In the genomic region with DNA sequence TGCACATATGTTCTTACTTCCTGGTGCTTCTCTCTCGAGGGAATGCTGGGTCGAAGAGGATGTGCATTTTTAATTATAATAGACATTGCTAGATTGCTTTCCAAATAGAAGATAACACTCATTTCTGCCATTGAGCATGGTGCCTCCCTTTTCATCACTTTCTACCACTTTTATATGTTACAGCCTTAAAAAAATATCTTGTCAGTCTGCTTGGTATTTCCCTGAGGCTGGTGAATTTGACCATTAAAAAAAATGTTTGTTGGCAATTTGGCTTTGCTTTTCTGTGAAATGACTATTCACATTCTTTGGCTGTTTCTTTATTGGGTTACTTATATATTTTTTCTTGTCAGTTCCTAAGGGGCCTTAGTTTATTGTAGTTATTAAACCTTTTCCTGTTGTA, we compare ENCODE assay signal across 15 cellular contexts. TPM values are rescaled to one million over a fixed set of nuclear protein-coding genes. Genes with fewer than 3 reads are reported as not detected.
A peak's percentile ranks its signal among the peaks of the same experiment; 100 is the strongest.
DNase-seq lines count a peak whose midpoint lies in the region; ATAC-seq and TF ChIP-seq lines count a peak whose summit lies in the region.
"Had no signal": no experiment of that assay in that cellular context is flagged by ENCODE, and none has a peak within 500 bp of the region (broad histone marks: within the 10 kb centered on the region; RNA-seq: fewer than 3 reads in every experiment).

No MANE protein-coding gene starts in this region.

- no peak overlapping the region for H3K4me2 ChIP-seq in HCT116 (ENCODE audit: low read length)
- peak overlapping the region; percentile 30 for H3K4me2 ChIP-seq in osteoblast (ENCODE audit: insufficient read depth, low read length)

- WGBS in adrenal gland, 4 donors, result 60 to 69% (median 63%) methylated on average over 2 of the region's 2 CpGs

- TF ChIP-seq RAD21 in HCT116 (IDR thresholded peaks at IDR 0.05; ENCODE audit: low read depth), result no peak

- H3K79me2 ChIP-seq in ACC112 (ENCODE audit: control insufficient read depth, insufficient read depth, low read length, unreplicated experiment), result peaks cover 7% of the 10 kb centered on the region
- peaks cover 80% of the 10 kb centered on the region for H3K79me2 ChIP-seq in HCT116 (ENCODE audit: insufficient read depth, low read length)
- H3K79me2 ChIP-seq in osteoblast (ENCODE audit: insufficient read depth, low read length), result peaks cover 21% of the 10 kb centered on the region

- H2AFZ ChIP-seq in ACC112 (ENCODE audit: low read length, unreplicated experiment) (no peak overlapping the region), HCT116 (ENCODE audit: low read depth, low read length, poor library complexity, severe bottlenecking) (no peak overlapping the region), osteoblast (ENCODE audit: low read length) (no peak overlapping the region)

- intact Hi-C loops in HCT116 (cut with micrococcal nuclease) (no loop called here), adrenal gland (cut with DNase I) (loop anchor here in 1 of 2 donors (10.0 kb wide), 1 partner anchor 143 kb away; the partner anchor contains the start of genes FLOT1 and IER3)

- TF ChIP-seq CTCF in HCT116 (IDR thresholded peaks at IDR 0.05 in 2 of 3, conservative IDR thresholded peaks at IDR 0.05 in 1 of 3; ENCODE audit: borderline replicate concordance in 1 of 3, insufficient read depth in 1 of 3, low read depth in 2 of 3, low read length in 2 of 3) (no peak), osteoblast (IDR thresholded peaks at IDR 0.05; ENCODE audit: extremely low read depth, low read depth, low read length) (no peak), adrenal gland (IDR thresholded peaks at IDR 0.05) (no peak), WERI-Rb-1 (IDR thresholded peaks at IDR 0.05; ENCODE audit: low read depth, low read length) (no peak)

- no peak for TF ChIP-seq POLR2A in HCT116 (IDR thresholded peaks at IDR 0.05; ENCODE audit: borderline replicate concordance, extremely low read depth, insufficient read depth, insufficient read length)
- TF ChIP-seq POLR2A in adrenal gland (IDR thresholded peaks at IDR 0.05), result no peak

- H3K27me3 ChIP-seq in ACC112 (ENCODE audit: insufficient read depth, low read length) (no peaks in the 10 kb centered on the region), HCT116 (ENCODE audit: insufficient read depth, low read length) (no peaks in the 10 kb centered on the region), osteoblast (ENCODE audit: insufficient read depth, low read length) (no peaks in the 10 kb centered on the region), adrenal gland (no peaks in the 10 kb centered on the region), WERI-Rb-1 (ENCODE audit: insufficient read depth, low read depth, severe bottlenecking) (no peaks in the 10 kb centered on the region)
- H3K27me3 ChIP-seq: uterus had no signal

- H4K20me1 ChIP-seq in HCT116 (ENCODE audit: insufficient read depth), result no peaks in the 10 kb centered on the region
- peaks cover 7% of the 10 kb centered on the region for H4K20me1 ChIP-seq in osteoblast (ENCODE audit: insufficient read depth, low read length)

- peak overlapping the region; percentile 52 for H3K27ac ChIP-seq in ACC112 (ENCODE audit: low read depth, low read length)
- H3K27ac ChIP-seq in HCT116 (ENCODE audit: low read depth, low read length), result no peak overlapping the region
- peak overlapping the region; percentile 95 for H3K27ac ChIP-seq in cingulate gyrus (ENCODE audit: low read depth, low read length)
- H3K27ac ChIP-seq in osteoblast (ENCODE audit: low read depth, low read length), result peak overlapping the region; percentile 60
- H3K27ac ChIP-seq in adrenal gland, result no peak overlapping the region
- no peak overlapping the region for H3K27ac ChIP-seq in WERI-Rb-1

- CTCF ChIA-PET in HCT116 (lab: Charles Lee), result no interaction called here

- H3K36me3 ChIP-seq in ACC112 (ENCODE audit: insufficient read depth, low read length) (no peaks in the 10 kb centered on the region), HCT116 (ENCODE audit: control insufficient read depth in 1 of 2, insufficient read depth in 2 of 2, low read length in 2 of 2) (peaks cover 31 to 40% of the 10 kb centered on the region in 2 experiments), osteoblast (ENCODE audit: insufficient read depth, low read length) (no peaks in the 10 kb centered on the region), adrenal gland (replicated peaks in 1 of 2) (peaks cover 0 to 24% of the 10 kb centered on the region in 2 donors), WERI-Rb-1 (peaks cover 48% of the 10 kb centered on the region)
- H3K36me3 ChIP-seq: uterus had no signal

- DNase-seq in HCT116 (ENCODE audit: low read depth, low spot score), result no peak
- DNase-seq in osteoblast (ENCODE audit: insufficient read length, low spot score, missing footprints), result peak; percentile 90
- DNase-seq in DMS 273 treated with DMSO at 0.1 percent for 48 hours (lab: John Stamatoyannopoulos, UW), result no peak
- DNase-seq in adrenal gland, result no peak
- no peak for DNase-seq in WERI-Rb-1
- DNase-seq: activated CD4-positive, CD25-positive, alpha-beta regulatory T cell; NCI-H1048; stimulated activated CD4-positive, alpha-beta T cell treated with anti-CD3 and anti-CD28 coated beads, Interleukin-2, amount 100 ng/mL, for 48 hours; uterus had no signal

- 0 out of 2 replicates have a peak overlapping the region, but pooled peaks have one; percentile 0 for H3K9ac ChIP-seq in HCT116 (ENCODE audit: low read length)

- no peak overlapping the region for H3K4me3 ChIP-seq in ACC112 (ENCODE audit: low read depth, low read length)
- no peak overlapping the region for H3K4me3 ChIP-seq in HCT116 (replicated peaks in 1 of 2; ENCODE audit: low read depth in 1 of 2, low read length in 2 of 2)
- no peak overlapping the region for H3K4me3 ChIP-seq in osteoblast (ENCODE audit: insufficient read depth, low read length)
- H3K4me3 ChIP-seq in adrenal gland, result no peak overlapping the region
- no peak overlapping the region for H3K4me3 ChIP-seq in WERI-Rb-1 (ENCODE audit: low read depth, low read length)
- H3K4me3 ChIP-seq: uterus had no signal

- peaks cover 34% of the 10 kb centered on the region for H3K4me1 ChIP-seq in ACC112 (ENCODE audit: control insufficient read depth, insufficient read depth, low read length, unreplicated experiment)
- peaks cover 31 to 48% of the 10 kb centered on the region in 2 experiments for H3K4me1 ChIP-seq in HCT116 (ENCODE audit: control insufficient read depth in 1 of 2, insufficient read depth in 2 of 2, low read length in 2 of 2)
- H3K4me1 ChIP-seq in osteoblast (ENCODE audit: insufficient read depth, low read length), result peaks cover 40% of the 10 kb centered on the region
- peaks cover 24 to 37% of the 10 kb centered on the region in 2 donors for H3K4me1 ChIP-seq in adrenal gland (replicated peaks in 1 of 2)

- POLR2A ChIA-PET in HCT116 (lab: Charles Lee), result no interaction called here

- H3K9me3 ChIP-seq in HCT116 (ENCODE audit: control insufficient read depth in 1 of 2, insufficient read depth in 1 of 2, low read depth in 1 of 2, low read length in 2 of 2) (no peaks in the 10 kb centered on the region), osteoblast (ENCODE audit: low read depth, low read length) (no peaks in the 10 kb centered on the region), adrenal gland (replicated peaks in 1 of 3) (no peaks in the 10 kb centered on the region), WERI-Rb-1 (ENCODE audit: severe bottlenecking) (no peaks in the 10 kb centered on the region)
- H3K9me3 ChIP-seq: uterus had no signal

- no TSS peak for BruUV-seq in HCT116 (replicated peaks; lab: Mats Ljungman, UMichigan)

- RAD21 ChIA-PET in HCT116 (lab: Charles Lee; ENCODE audit: low non-redundant PET in 1 of 2, low total read pairs in 2 of 2, uncharacterized antibody in 2 of 2, unreplicated experiment in 2 of 2), result no interaction called here

- no peaks in the 10 kb centered on the region for H3K9me2 ChIP-seq in HCT116 (ENCODE audit: insufficient read depth)

- no peak for ATAC-seq in HCT116
- no peak for ATAC-seq in HG03378 (IDR thresholded peaks at IDR 0.05; ENCODE audit: unreplicated experiment)

RNA-seq across cellular contexts. Expression of gene DDR1, which starts 3.6 kb away (rescaled TPM):
- total RNA-seq in HCT116 (2021; ENCODE audit: unreplicated experiment), result 211 TPM
- 138 and 167 TPM in 2 replicates for polyA plus RNA-seq in HCT116 (2012)
- 13.0 and 22.4 TPM in 2 replicates for total RNA-seq in osteoblast
- 100 to 1,000 TPM in 4 of 8 donors, 10 to 100 TPM in 4; 38.5 to 239 (median 105) TPM for total RNA-seq in adrenal gland
- polyA plus RNA-seq in adrenal gland, result 10 to 100 TPM; 18.0 to 53.3 (median 50.5) TPM

RNA-seq across cellular contexts. Expression of gene GTF2H4, which starts 20.1 kb away (rescaled TPM):
- 59.7 TPM for total RNA-seq in HCT116 (2021; ENCODE audit: unreplicated experiment)
- polyA plus RNA-seq in HCT116 (2012), result 27.3 and 35.0 TPM in 2 replicates
- 8.8 and 10.9 TPM in 2 replicates for total RNA-seq in osteoblast
- 10 to 100 TPM in 6 of 8 donors, 1 to 10 TPM in 2; 3.7 to 48.6 (median 21.8) TPM for total RNA-seq in adrenal gland
- 10 to 100 TPM; 30.8 to 71.9 (median 57.8) TPM for polyA plus RNA-seq in adrenal gland

RNA-seq across cellular contexts. Expression of gene VARS2, which starts 26.1 kb away (rescaled TPM):
- total RNA-seq in HCT116 (2021; ENCODE audit: unreplicated experiment) (39.8 TPM), osteoblast (14.5 and 15.6 TPM in 2 replicates), adrenal gland (10 to 100 TPM; 17.1 to 51.6 (median 31.7) TPM)
- 25.8 and 27.3 TPM in 2 replicates for polyA plus RNA-seq in HCT116 (2012)
- polyA plus RNA-seq in adrenal gland, result 10 to 100 TPM; 21.2 to 89.6 (median 55.4) TPM

RNA-seq across cellular contexts. Expression of gene SFTA2, which starts 44.1 kb away (rescaled TPM):
- total RNA-seq in HCT116 (2021; ENCODE audit: unreplicated experiment), result not detected
- polyA plus RNA-seq in HCT116 (2012), result not detected in 2 replicates
- total RNA-seq in osteoblast, result not detected in 2 replicates
- total RNA-seq in adrenal gland, result 1 to 10 TPM in 1 of 8 donors, under 1 TPM in 1, not detected in 6; 0.38 to 1.5 TPM
- under 1 TPM in 2 of 3 donors, not detected in 1; 0.20 to 0.24 TPM for polyA plus RNA-seq in adrenal gland
- polyA plus RNA-seq: AG04450 had no signal

RNA-seq across cellular contexts. Expression of gene MUCL3, which starts 52.9 kb away (rescaled TPM):
- 0.15 TPM for total RNA-seq in HCT116 (2021; ENCODE audit: unreplicated experiment)
- polyA plus RNA-seq in HCT116 (2012), result 0.02 and 0.04 TPM in 2 replicates
- total RNA-seq in osteoblast, result not detected in 2 replicates
- not detected for total RNA-seq in adrenal gland
- polyA plus RNA-seq in adrenal gland, result under 1 TPM in 2 of 3 donors, not detected in 1; under 0.01 to 0.02 TPM
- total RNA-seq: kidney epithelial cell had no signal
- polyA plus RNA-seq: AG04450, IgD-negative memory B cell had no signal

Comparison
In these comparisons a context has a peak if more than half of its experiments do, and no peak if none do; other contexts are left out.
1. H3K27ac ChIP-seq: peak in ACC112 (single experiment), cingulate gyrus (single experiment) and osteoblast (single experiment); none in HCT116 (single experiment), adrenal gland (0 of 5) and WERI-Rb-1 (single experiment).